11 cellular contexts compared by ENCODE assay signal in the genomic region with DNA sequence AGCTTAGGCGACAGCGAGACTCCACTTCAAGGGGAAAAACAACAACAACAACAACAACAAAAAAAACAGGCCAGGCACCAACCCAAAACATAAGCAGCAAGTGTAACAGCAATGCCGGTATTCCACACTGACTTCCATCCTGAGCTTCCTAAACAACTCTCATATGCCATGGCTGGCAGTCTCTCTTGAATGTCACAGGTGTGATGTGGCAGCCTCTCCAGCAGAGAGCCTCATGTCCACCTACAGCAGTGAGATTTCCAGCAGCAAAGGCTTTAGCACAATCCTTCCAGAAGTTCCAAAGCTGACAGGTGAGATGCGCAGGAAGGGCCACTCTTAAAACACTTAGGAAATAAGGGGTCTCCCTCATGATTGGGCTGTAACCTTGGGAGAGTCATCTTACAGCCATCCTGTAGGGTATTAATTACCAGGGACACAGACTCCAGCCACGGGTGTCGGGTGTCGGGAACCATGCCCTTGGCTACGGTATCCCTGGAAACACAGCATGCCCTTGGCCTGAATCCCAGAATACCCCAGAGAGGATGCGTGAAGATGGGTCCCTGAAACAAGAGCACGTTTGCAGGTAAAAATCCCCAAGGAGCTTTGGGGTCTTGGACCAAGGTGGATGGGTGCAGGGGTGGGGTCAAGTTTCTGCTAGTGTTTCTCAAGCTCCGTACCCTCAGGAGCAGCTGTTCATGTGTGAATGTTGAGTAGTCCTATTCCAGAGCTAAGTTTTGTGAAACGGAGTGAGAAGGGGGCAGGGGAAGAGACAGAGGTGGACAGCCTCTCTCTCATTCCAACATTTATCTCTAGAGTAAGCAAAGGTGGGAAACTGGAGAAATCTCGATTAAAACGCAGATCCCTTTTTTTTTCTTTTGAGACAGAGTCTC. TPM values are rescaled to one million over a fixed set of nuclear protein-coding genes. Genes with fewer than 3 reads are reported as not detected.
A peak's percentile ranks its signal among the peaks of the same experiment; 100 is the strongest.
DNase-seq lines count a peak whose midpoint lies in the region; ATAC-seq and TF ChIP-seq lines count a peak whose summit lies in the region.
"Had no signal": no experiment of that assay in that cellular context is flagged by ENCODE, and none has a peak within 500 bp of the region (broad histone marks: within the 10 kb centered on the region; RNA-seq: fewer than 3 reads in every experiment).

No MANE protein-coding gene starts in this region.

- H3K4me1 ChIP-seq in heart left ventricle: peaks cover 0 to 42% (median 25%) of the 10 kb centered on the region in 12 donors
- H3K4me1 ChIP-seq: Caco-2 had no signal

- no peak for TF ChIP-seq POLR2A in heart left ventricle (IDR thresholded peaks at IDR 0.05)

- CTCF ChIA-PET in activated CD4-positive, alpha-beta memory T cell treated with anti-CD3 and anti-CD28 coated beads, Interleukin-2, amount 10 ng/mL, durations not matched to agents 7 days and 5 days (lab: Charles Lee): interaction anchor here (0.8 to 1.4 kb wide), 3 partner anchors 8 to 77 kb away, joined by 3 to 5 read pairs (median 3); no protein-coding TSS in a partner anchor

- intact Hi-C loops in heart left ventricle (cut with DNase I): no loop called here
- intact Hi-C loops in Right ventricle myocardium superior (cut with DNase I): no loop called here

- no peaks in the 10 kb centered on the region for H3K36me3 ChIP-seq in heart left ventricle
- H3K36me3 ChIP-seq: Peyer's patch had no signal

- H3K9me3 ChIP-seq in heart left ventricle: no peaks in the 10 kb centered on the region
- H3K9me3 ChIP-seq: Caco-2, Peyer's patch had no signal

- DNase-seq in heart left ventricle: no peak
- no peak for DNase-seq in Right ventricle myocardium superior
- DNase-seq in NCI-H2227 treated with DMSO at 0.1 percent for 48 hours (lab: John Stamatoyannopoulos, UW): peak; percentile 25
- no peak for DNase-seq in epithelial cell of proximal tubule (ENCODE audit: low read depth)
- no peak for DNase-seq in stimulated activated naive B cell treated with anti-CD40 and anti-IgM and Interleukin-4, amounts not matched to agents 10 μg/mL and 1 μg/mL and 100 μg/mL, for 72 hours
- DNase-seq in activated CD4-positive, alpha-beta memory T cell treated with anti-CD3 and anti-CD28 coated beads, Interleukin-2, amount 10 ng/mL, durations not matched to agents 7 days and 5 days: no peak
- DNase-seq in activated naive CD8-positive, alpha-beta T cell treated with anti-CD3 and anti-CD28 coated beads, Interleukin-2, amount 50 U/mL, for 24 hours: no peak
- DNase-seq: activated naive CD8-positive, alpha-beta T cell treated with anti-CD3 and anti-CD28 coated beads, Interleukin-2, amount 10 ng/mL, durations not matched to agents 7 days and 5 days; Caco-2; Peyer's patch had no signal

- H3K9me3 Mint-ChIP-seq in stimulated activated naive B cell treated with anti-CD40 and anti-IgM and Interleukin-4, amounts not matched to agents 10 μg/mL and 1 μg/mL and 100 μg/mL, for 72 hours: peaks cover 1 to 4% of the 10 kb centered on the region in 2 donors
- peaks cover 2% of the 10 kb centered on the region for H3K9me3 Mint-ChIP-seq in activated CD4-positive, alpha-beta memory T cell treated with anti-CD3 and anti-CD28 coated beads, Interleukin-2, amount 10 ng/mL, durations not matched to agents 7 days and 5 days
- no peaks in the 10 kb centered on the region for H3K9me3 Mint-ChIP-seq in activated naive CD8-positive, alpha-beta T cell treated with anti-CD3 and anti-CD28 coated beads, Interleukin-2, amount 50 U/mL, for 24 hours

- H3K4me3 ChIP-seq in heart left ventricle (no peak overlapping the region), epithelial cell of proximal tubule (ENCODE audit: low read depth, low read length) (no peak overlapping the region)
- H3K4me3 ChIP-seq: Peyer's patch had no signal

- TF ChIP-seq CTCF in heart left ventricle (IDR thresholded peaks at IDR 0.05) (peak in 1 of 12 donors; percentile 8), epithelial cell of proximal tubule (conservative IDR thresholded peaks at IDR 0.05; ENCODE audit: low read depth, low read length) (peak; percentile 51)

- H3K27ac ChIP-seq in heart left ventricle: no peak overlapping the region
- H3K27ac ChIP-seq: Peyer's patch had no signal

- no peak overlapping the region for H3K4me3 Mint-ChIP-seq in stimulated activated naive B cell treated with anti-CD40 and anti-IgM and Interleukin-4, amounts not matched to agents 10 μg/mL and 1 μg/mL and 100 μg/mL, for 72 hours
- no peak overlapping the region for H3K4me3 Mint-ChIP-seq in activated CD4-positive, alpha-beta memory T cell treated with anti-CD3 and anti-CD28 coated beads, Interleukin-2, amount 10 ng/mL, durations not matched to agents 7 days and 5 days
- no peak overlapping the region for H3K4me3 Mint-ChIP-seq in activated naive CD8-positive, alpha-beta T cell treated with anti-CD3 and anti-CD28 coated beads, Interleukin-2, amount 50 U/mL, for 24 hours
- H3K4me3 Mint-ChIP-seq: activated naive CD8-positive, alpha-beta T cell treated with anti-CD3 and anti-CD28 coated beads, Interleukin-2, amount 10 ng/mL, durations not matched to agents 7 days and 5 days had no signal

- H3K27me3 ChIP-seq in heart left ventricle: no peaks in the 10 kb centered on the region
- H3K27me3 ChIP-seq: Peyer's patch had no signal

- peak overlapping the region; percentile 54 for H3K27ac Mint-ChIP-seq in stimulated activated naive B cell treated with anti-CD40 and anti-IgM and Interleukin-4, amounts not matched to agents 10 μg/mL and 1 μg/mL and 100 μg/mL, for 72 hours
- no peak overlapping the region for H3K27ac Mint-ChIP-seq in activated CD4-positive, alpha-beta memory T cell treated with anti-CD3 and anti-CD28 coated beads, Interleukin-2, amount 10 ng/mL, durations not matched to agents 7 days and 5 days
- no peak overlapping the region for H3K27ac Mint-ChIP-seq in activated naive CD8-positive, alpha-beta T cell treated with anti-CD3 and anti-CD28 coated beads, Interleukin-2, amount 50 U/mL, for 24 hours
- H3K27ac Mint-ChIP-seq: activated naive CD8-positive, alpha-beta T cell treated with anti-CD3 and anti-CD28 coated beads, Interleukin-2, amount 10 ng/mL, durations not matched to agents 7 days and 5 days had no signal

- POLR2A ChIA-PET in activated CD4-positive, alpha-beta memory T cell treated with anti-CD3 and anti-CD28 coated beads, Interleukin-2, amount 10 ng/mL, durations not matched to agents 7 days and 5 days (lab: Charles Lee): no interaction called here

- H3K4me1 Mint-ChIP-seq in stimulated activated naive B cell treated with anti-CD40 and anti-IgM and Interleukin-4, amounts not matched to agents 10 μg/mL and 1 μg/mL and 100 μg/mL, for 72 hours: peaks cover 34 to 68% of the 10 kb centered on the region in 2 donors
- peaks cover 26% of the 10 kb centered on the region for H3K4me1 Mint-ChIP-seq in activated CD4-positive, alpha-beta memory T cell treated with anti-CD3 and anti-CD28 coated beads, Interleukin-2, amount 10 ng/mL, durations not matched to agents 7 days and 5 days
- H3K4me1 Mint-ChIP-seq in activated naive CD8-positive, alpha-beta T cell treated with anti-CD3 and anti-CD28 coated beads, Interleukin-2, amount 50 U/mL, for 24 hours: peaks cover 32% of the 10 kb centered on the region

- H3K27me3 Mint-ChIP-seq in stimulated activated naive B cell treated with anti-CD40 and anti-IgM and Interleukin-4, amounts not matched to agents 10 μg/mL and 1 μg/mL and 100 μg/mL, for 72 hours: no peaks in the 10 kb centered on the region
- H3K27me3 Mint-ChIP-seq in activated CD4-positive, alpha-beta memory T cell treated with anti-CD3 and anti-CD28 coated beads, Interleukin-2, amount 10 ng/mL, durations not matched to agents 7 days and 5 days: no peaks in the 10 kb centered on the region
- no peaks in the 10 kb centered on the region for H3K27me3 Mint-ChIP-seq in activated naive CD8-positive, alpha-beta T cell treated with anti-CD3 and anti-CD28 coated beads, Interleukin-2, amount 50 U/mL, for 24 hours
- H3K27me3 Mint-ChIP-seq: activated naive CD8-positive, alpha-beta T cell treated with anti-CD3 and anti-CD28 coated beads, Interleukin-2, amount 10 ng/mL, durations not matched to agents 7 days and 5 days had no signal

- WGBS in heart left ventricle, 4 donors: 57 to 65% (median 58%) methylated on average over 14 of the region's 14 CpGs

- peaks cover 6 to 25% of the 10 kb centered on the region in 2 donors for H3K36me3 Mint-ChIP-seq in stimulated activated naive B cell treated with anti-CD40 and anti-IgM and Interleukin-4, amounts not matched to agents 10 μg/mL and 1 μg/mL and 100 μg/mL, for 72 hours
- peaks cover 23% of the 10 kb centered on the region for H3K36me3 Mint-ChIP-seq in activated CD4-positive, alpha-beta memory T cell treated with anti-CD3 and anti-CD28 coated beads, Interleukin-2, amount 10 ng/mL, durations not matched to agents 7 days and 5 days (ENCODE audit: low read depth)
- H3K36me3 Mint-ChIP-seq in activated naive CD8-positive, alpha-beta T cell treated with anti-CD3 and anti-CD28 coated beads, Interleukin-2, amount 50 U/mL, for 24 hours (ENCODE audit: low read depth): peaks cover 2% of the 10 kb centered on the region

- ATAC-seq in heart left ventricle (peak in 3 of 4 donors; percentile 36 to 60 (median 47)), Right ventricle myocardium superior (ENCODE audit: poor library complexity) (no peak), HG03159 (IDR thresholded peaks at IDR 0.05; ENCODE audit: unreplicated experiment) (no peak)
- no peak for ATAC-seq in stimulated activated naive B cell treated with anti-CD40 and anti-IgM and Interleukin-4, amounts not matched to agents 10 μg/mL and 1 μg/mL and 100 μg/mL, for 72 hours (replicated peaks)
- no peak for ATAC-seq in activated naive CD8-positive, alpha-beta T cell treated with anti-CD3 and anti-CD28 coated beads, Interleukin-2, amount 50 U/mL, for 24 hours

RNA-seq across cellular contexts. Expression of a gene that starts 31.4 kb away (rescaled TPM):
- total RNA-seq in heart left ventricle (10 to 100 TPM; 50.6 to 79.4 (median 64.3) TPM), Right ventricle myocardium superior (48.8 TPM), epithelial cell of proximal tubule (79.7 and 87.5 TPM in 2 replicates)
- 10 to 100 TPM; 37.6 to 40.5 TPM for polyA plus RNA-seq in heart left ventricle
- total RNA-seq in activated CD4-positive, alpha-beta memory T cell treated with anti-CD3 and anti-CD28 coated beads, Interleukin-2, amount 10 ng/mL, durations not matched to agents 7 days and 5 days: 100 to 1,000 TPM in 1 of 2 experiments, 10 to 100 TPM in 1; 96.9 to 102 TPM

Comparison
In these comparisons a context has a peak if more than half of its experiments do, and no peak if none do; other contexts are left out.
1. ATAC-seq: peak in heart left ventricle (3 of 4); none in Right ventricle myocardium superior (single experiment), stimulated activated naive B cell treated with anti-CD40 and anti-IgM and Interleukin-4, amounts not matched to agents 10 μg/mL and 1 μg/mL and 100 μg/mL, for 72 hours (0 of 2), HG03159 (single experiment) and activated naive CD8-positive, alpha-beta T cell treated with anti-CD3 and anti-CD28 coated beads, Interleukin-2, amount 50 U/mL, for 24 hours (single experiment).